In the genomic region with DNA sequence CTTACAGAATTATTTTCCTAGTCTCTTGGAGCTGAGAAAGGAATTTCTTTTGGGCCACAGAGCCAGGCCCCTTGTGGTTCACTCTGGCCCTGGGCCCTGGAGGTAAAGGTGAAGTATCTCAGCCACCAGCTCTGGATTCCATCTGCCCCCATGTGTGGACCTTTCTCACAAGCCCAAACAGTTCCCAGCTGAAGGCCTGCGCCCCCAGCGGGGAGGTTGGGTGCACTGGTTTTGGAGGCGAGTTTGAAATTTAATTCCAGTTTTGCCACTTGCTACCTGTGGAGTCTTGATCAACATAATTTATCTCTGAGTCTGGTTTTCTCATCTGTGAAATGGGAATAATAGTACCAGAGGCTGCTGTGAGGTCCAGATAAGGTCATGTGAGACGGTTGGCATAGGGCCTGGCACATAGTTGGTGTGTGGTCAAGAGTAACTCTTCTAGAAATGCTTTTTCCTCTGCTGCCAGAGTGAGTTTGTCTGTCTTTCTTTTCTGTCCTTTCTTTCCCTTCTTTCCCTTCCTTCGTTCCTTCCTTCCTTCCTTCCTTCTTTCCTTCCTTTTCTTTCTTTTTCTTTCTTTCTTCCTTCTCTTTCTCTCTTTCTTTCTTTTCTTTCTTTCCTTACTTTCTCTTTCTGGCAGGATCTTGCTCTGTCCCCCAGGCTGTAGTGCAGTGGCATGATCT, we compare ENCODE assay signal across 20 cellular contexts. TPM values are rescaled to one million over a fixed set of nuclear protein-coding genes. Genes with fewer than 3 reads are reported as not detected.
DNase-seq lines count a peak whose midpoint lies in the region; ATAC-seq and TF ChIP-seq lines count a peak whose summit lies in the region.
"Had no signal": no experiment of that assay in that cellular context is flagged by ENCODE, and none has a peak within 500 bp of the region (broad histone marks: within the 10 kb centered on the region; RNA-seq: fewer than 3 reads in every experiment).

No MANE protein-coding gene starts in this region.

- no peaks in the 10 kb centered on the region for H3K9me3 ChIP-seq in SU-DHL-6 (ENCODE audit: insufficient read depth, low read length)
- no peaks in the 10 kb centered on the region for H3K9me3 ChIP-seq in thyroid gland
- no peaks in the 10 kb centered on the region for H3K9me3 ChIP-seq in PC-9 (ENCODE audit: insufficient read depth, low read depth)
- H3K9me3 ChIP-seq: mucosa of descending colon, pancreas, tibial nerve had no signal

- H3K27me3 Mint-ChIP-seq in stimulated activated naive CD8-positive, alpha-beta T cell treated with anti-CD3 and anti-CD28 coated beads, Interleukin-15, amount 100 ng/mL, for 72 hours, result no peaks in the 10 kb centered on the region

- H3K4me3 ChIP-seq in SU-DHL-6 (ENCODE audit: insufficient read depth, low read length, poor library complexity, severe bottlenecking), result no peak overlapping the region
- no peak overlapping the region for H3K4me3 ChIP-seq in thyroid gland (replicated peaks in 1 of 3)
- no peak overlapping the region for H3K4me3 ChIP-seq in PC-9
- H3K4me3 ChIP-seq: mucosa of descending colon, pancreas, skin epidermis, tibial nerve had no signal

- peak; percentile 34 for TF ChIP-seq CTCF in SU-DHL-6 (IDR thresholded peaks at IDR 0.05; ENCODE audit: insufficient read depth, low read length, poor library complexity, severe bottlenecking)
- TF ChIP-seq CTCF in thyroid gland (IDR thresholded peaks at IDR 0.05), result no peak
- TF ChIP-seq CTCF in PC-9 (conservative IDR thresholded peaks at IDR 0.05), result no peak

- H3F3A ChIP-seq in SU-DHL-6 (ENCODE audit: insufficient read depth) (no peaks in the 10 kb centered on the region), PC-9 (ENCODE audit: insufficient read depth, low read depth) (peaks cover 6% of the 10 kb centered on the region; the same call in 1 of the 2 replicates)

- H3K27me3 ChIP-seq in SU-DHL-6 (ENCODE audit: low read length) (no peaks in the 10 kb centered on the region), thyroid gland (no peaks in the 10 kb centered on the region), PC-9 (ENCODE audit: insufficient read depth, low read depth) (no peaks in the 10 kb centered on the region)
- H3K27me3 ChIP-seq: foreskin keratinocyte, pancreas, tibial nerve had no signal

- H3K4me1 Mint-ChIP-seq in stimulated activated naive CD8-positive, alpha-beta T cell treated with anti-CD3 and anti-CD28 coated beads, Interleukin-15, amount 100 ng/mL, for 72 hours, result peaks cover 68% of the 10 kb centered on the region

- ATAC-seq in stimulated activated naive CD8-positive, alpha-beta T cell treated with anti-CD3 and anti-CD28 coated beads, Interleukin-15, amount 100 ng/mL, for 72 hours, result no peak
- no peak for ATAC-seq in stimulated activated naive CD8-positive, alpha-beta T cell treated with anti-CD3 and anti-CD28 coated beads, Interleukin-15, Interleukin-2, amounts not matched to agents 100 U/mL and 50 U/mL, for 24 hours
- ATAC-seq: activated CD4-positive, CD25-positive, alpha-beta regulatory T cell treated with anti-CD3 and anti-CD28 coated beads, Interleukin-2, amount 50 U/mL, for 24 hours; foreskin keratinocyte; HCT116; mucosa of descending colon; pancreas had no signal

- H3K79me2 ChIP-seq in SU-DHL-6 (ENCODE audit: insufficient read depth, low read length) (no peaks in the 10 kb centered on the region), PC-9 (ENCODE audit: low read depth) (peaks cover 14% of the 10 kb centered on the region)

- no peak for TF ChIP-seq POLR2A in thyroid gland (IDR thresholded peaks at IDR 0.05)

- no peaks in the 10 kb centered on the region for H4K20me1 ChIP-seq in SU-DHL-6 (ENCODE audit: low read depth, low read length)
- no peaks in the 10 kb centered on the region for H4K20me1 ChIP-seq in PC-9 (ENCODE audit: insufficient read depth)

- CTCF ChIA-PET in PC-9 (lab: Charles Lee), result no interaction called here

- WGBS in thyroid gland, 2 donors, result 85 to 92% methylated on average over 5 of the region's 5 CpGs

- no peak overlapping the region for H3K27ac Mint-ChIP-seq in stimulated activated naive CD8-positive, alpha-beta T cell treated with anti-CD3 and anti-CD28 coated beads, Interleukin-15, amount 100 ng/mL, for 72 hours

- BruUV-seq in PC-9 (replicated peaks; lab: Mats Ljungman, UMichigan), result no TSS peak

- no peak overlapping the region for H3K4me2 ChIP-seq in SU-DHL-6 (ENCODE audit: low read depth, low read length, poor library complexity, severe bottlenecking)
- H3K4me2 ChIP-seq in PC-9, result no peak overlapping the region

- no peak overlapping the region for H3K9ac ChIP-seq in SU-DHL-6 (ENCODE audit: low read length)

- no peak for DNase-seq in stimulated activated naive CD8-positive, alpha-beta T cell treated with anti-CD3 and anti-CD28 coated beads, Interleukin-15, amount 100 ng/mL, for 72 hours
- DNase-seq in stimulated activated naive CD8-positive, alpha-beta T cell treated with anti-CD3 and anti-CD28 coated beads, Interleukin-15, Interleukin-2, amounts not matched to agents 100 U/mL and 50 U/mL, for 24 hours, result no peak
- peak; percentile 26 for DNase-seq in fibroblast of gingiva (ENCODE audit: low read depth)
- DNase-seq in thyroid gland, result peak; percentile 43 to 72
- no peak for DNase-seq in UCSD-AML1 (lab: John Stamatoyannopoulos, UW; ENCODE audit: unreplicated experiment)
- no peak for DNase-seq in CD1c-positive myeloid dendritic cell (ENCODE audit: extremely low spot score)
- no peak for DNase-seq in PC-9
- DNase-seq: effector memory CD4-positive, alpha-beta T cell; foreskin keratinocyte; KBM-7; mucosa of descending colon; NCI-H2171 treated with DMSO at 0.1 percent for 48 hours; NCI-H774 had no signal

- no peaks in the 10 kb centered on the region for H3K9me3 Mint-ChIP-seq in stimulated activated naive CD8-positive, alpha-beta T cell treated with anti-CD3 and anti-CD28 coated beads, Interleukin-15, amount 100 ng/mL, for 72 hours

- H3K27ac ChIP-seq in SU-DHL-6 (ENCODE audit: low read depth, low read length) (no peak overlapping the region), thyroid gland (peak overlapping the region in 1 of 3 donors; percentile 30), PC-9 (no peak overlapping the region)
- H3K27ac ChIP-seq: foreskin keratinocyte, pancreas, tibial nerve had no signal

- H3K4me3 Mint-ChIP-seq in stimulated activated naive CD8-positive, alpha-beta T cell treated with anti-CD3 and anti-CD28 coated beads, Interleukin-15, amount 100 ng/mL, for 72 hours, result peak overlapping the region; percentile 1 to 25

- H3K4me1 ChIP-seq in thyroid gland, result peaks cover 5 to 32% of the 10 kb centered on the region in 2 donors
- peaks cover 8% of the 10 kb centered on the region for H3K4me1 ChIP-seq in PC-9 (replicated peaks; ENCODE audit: insufficient read depth)
- H3K4me1 ChIP-seq: foreskin keratinocyte had no signal

- POLR2A ChIA-PET in PC-9 (lab: Charles Lee; ENCODE audit: unreplicated experiment), result interaction anchor here (0.6 kb wide), 1 partner anchor 17 kb away, joined by 3 read pairs; no protein-coding TSS in a partner anchor

- H2AFZ ChIP-seq in SU-DHL-6 (ENCODE audit: low read depth, low read length, severe bottlenecking), result no peak overlapping the region
- H2AFZ ChIP-seq in PC-9, result no peak overlapping the region

- H3K9me2 ChIP-seq in SU-DHL-6 (replicated peaks; ENCODE audit: insufficient read depth, low read length), result no peaks in the 10 kb centered on the region
- no peaks in the 10 kb centered on the region for H3K9me2 ChIP-seq in PC-9 (ENCODE audit: insufficient read depth)

- H3K36me3 ChIP-seq in SU-DHL-6 (ENCODE audit: low read length) (no peaks in the 10 kb centered on the region), thyroid gland (peaks cover 0 to 11% of the 10 kb centered on the region in 2 donors), PC-9 (ENCODE audit: low read depth) (no peaks in the 10 kb centered on the region)
- H3K36me3 ChIP-seq: pancreas had no signal

- intact Hi-C loops in thyroid gland (cut with DNase I), result no loop called here
- intact Hi-C loops in PC-9 (cut with micrococcal nuclease; ENCODE audit: unreplicated experiment), result no loop called here

RNA-seq across cellular contexts. Expression of gene AGTRAP, which starts 6.1 kb away (rescaled TPM):
- total RNA-seq in thyroid gland, result 10 to 100 TPM; 35.6 to 72.4 (median 63.6) TPM
- 75.5 and 77.7 TPM in 2 replicates for total RNA-seq in PC-9 (2021)

RNA-seq across cellular contexts. Expression of gene C1orf167, which starts 19.9 kb away (rescaled TPM):
- total RNA-seq in thyroid gland (1 to 10 TPM in 1 of 4 donors, under 1 TPM in 1, not detected in 2; 0.22 to 6.3 TPM), PC-9 (2021) (not detected in 2 replicates)
- total RNA-seq: foreskin keratinocyte, RPMI7951 had no signal

RNA-seq across cellular contexts. Expression of gene DRAXIN, which starts 50.5 kb away (rescaled TPM):
- total RNA-seq in thyroid gland, result not detected
- total RNA-seq in PC-9 (2021), result not detected in 2 replicates
- total RNA-seq: foreskin keratinocyte had no signal

Comparison
In these comparisons a context has a peak if more than half of its experiments do, and no peak if none do; other contexts are left out.
1. DNase-seq: peak in fibroblast of gingiva (single experiment) and thyroid gland (2 of 2); none in stimulated activated naive CD8-positive, alpha-beta T cell treated with anti-CD3 and anti-CD28 coated beads, Interleukin-15, amount 100 ng/mL, for 72 hours (0 of 2), stimulated activated naive CD8-positive, alpha-beta T cell treated with anti-CD3 and anti-CD28 coated beads, Interleukin-15, Interleukin-2, amounts not matched to agents 100 U/mL and 50 U/mL, for 24 hours (single experiment), UCSD-AML1 (single experiment), CD1c-positive myeloid dendritic cell (single experiment) and PC-9 (0 of 2).